In genomic region chr10:95480102-95480900, GRCh38 we compare ENCODE assay signal across 1 cellular context.
TF ChIP-seq lines count a peak whose summit lies in the region.

No MANE protein-coding gene starts in this region.

TF ChIP-seq in HepG2, 621 proteins besides CTCF, POLR2A, EP300 and RAD21 (continued from another document):
- TF ChIP-seq ZBTB10 (CRISPR knock-in tag; IDR thresholded peaks at IDR 0.05; ENCODE audit: borderline replicate concordance) (no peak), MYPOP (CRISPR knock-in tag; IDR thresholded peaks at IDR 0.05) (no peak), ATF4 (CRISPR knock-in tag; IDR thresholded peaks at IDR 0.05) (no peak)
